Comparison of ENCODE assay signal across 8 cellular contexts in the genomic region with DNA sequence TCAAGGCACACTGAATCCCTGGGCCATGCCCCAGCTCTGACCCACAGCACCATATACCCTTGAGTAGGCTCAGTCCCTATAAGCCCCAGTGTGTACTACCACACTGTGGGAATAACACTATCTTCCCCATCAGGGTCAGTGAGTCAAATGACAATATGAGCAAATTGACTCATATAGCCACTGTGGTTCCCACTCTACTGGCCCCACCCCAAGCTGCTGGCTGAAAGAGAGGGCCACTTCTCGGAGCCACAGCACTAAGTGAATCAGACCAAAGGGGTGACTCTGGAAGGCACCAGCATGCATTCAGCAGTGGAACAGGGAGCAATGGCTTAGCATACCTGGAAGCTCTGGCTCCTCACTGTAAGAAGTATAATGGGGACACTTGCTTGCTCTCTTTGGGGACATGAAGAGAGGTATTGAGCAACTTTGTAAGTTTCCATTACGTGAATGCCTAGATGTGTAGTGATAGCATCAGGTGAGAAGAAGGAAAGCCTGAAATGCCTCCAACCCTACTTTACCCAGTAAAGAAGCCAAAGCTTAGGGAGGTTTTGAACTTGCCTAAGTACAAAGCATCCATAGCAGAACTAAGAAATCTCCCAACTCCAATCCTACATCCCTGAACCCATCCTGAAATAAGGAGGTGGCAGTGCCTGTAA. TPM values are rescaled to one million over a fixed set of nuclear protein-coding genes. Genes with fewer than 3 reads are reported as not detected.
DNase-seq lines count a peak whose midpoint lies in the region; ATAC-seq and TF ChIP-seq lines count a peak whose summit lies in the region.

No MANE protein-coding gene starts in this region.

- H3K79me2 ChIP-seq in PC-9 (ENCODE audit: low read depth), result peaks cover 80% of the 10 kb centered on the region

- TSS peak; percentile 91 for BruUV-seq in PC-9 (replicated peaks; lab: Mats Ljungman, UMichigan)

- peaks cover 31% of the 10 kb centered on the region for H4K20me1 ChIP-seq in PC-9 (ENCODE audit: insufficient read depth)

- peaks cover 38% of the 10 kb centered on the region for H3K4me1 ChIP-seq in PC-9 (replicated peaks; ENCODE audit: insufficient read depth)
- peaks cover 72 to 89% (median 79%) of the 10 kb centered on the region in 4 donors for H3K4me1 ChIP-seq in esophagus muscularis mucosa
- peaks cover 72 to 73% (median 72%) of the 10 kb centered on the region in 3 donors for H3K4me1 ChIP-seq in skeletal muscle tissue (ENCODE audit: control insufficient read depth in 3 of 3, insufficient read depth in 3 of 3, low read length in 3 of 3)

- CTCF ChIA-PET in PC-9 (lab: Charles Lee), result interaction anchor here (0.6 to 1.2 kb wide), 2 partner anchors 12 to 20 kb away, joined by 3 to 4 read pairs; no protein-coding TSS in a partner anchor

- peak overlapping the region; percentile 27 for H3K4me2 ChIP-seq in PC-9

- no peak overlapping the region for H2AFZ ChIP-seq in PC-9

- H3K4me3 ChIP-seq in GM12865 (ENCODE audit: low read depth, low read length) (no peak overlapping the region), PC-9 (no peak overlapping the region), esophagus muscularis mucosa (no peak overlapping the region), skeletal muscle tissue (ENCODE audit: low read length in 3 of 3) (peak overlapping the region; percentile 38 to 59 (median 44))

- peaks cover 38% of the 10 kb centered on the region; the same call in 1 of the 2 replicates for H3F3A ChIP-seq in PC-9 (ENCODE audit: insufficient read depth, low read depth)

- intact Hi-C loops in PC-9 (cut with micrococcal nuclease; ENCODE audit: unreplicated experiment) (loop anchor here (1.0 kb wide), 2 partner anchors 12 to 32 kb away; no protein-coding TSS in a partner anchor), esophagus muscularis mucosa (cut with DNase I) (no loop called here)

- DNase-seq in GM12865 (ENCODE audit: low read depth) (peak; percentile 64), PC-9 (peak; percentile 70 to 73), esophagus muscularis mucosa (ENCODE audit: extremely low spot score) (no peak), inferior parietal cortex (ENCODE audit: extremely low spot score) (no peak), SHP77 treated with DMSO at 0.1 percent for 48 hours (lab: John Stamatoyannopoulos, UW) (no peak), DMS153 (lab: John Stamatoyannopoulos, UW) (no peak)

- no peaks in the 10 kb centered on the region for H3K9me2 ChIP-seq in PC-9 (ENCODE audit: insufficient read depth)

- H3K27ac ChIP-seq in PC-9 (peak overlapping the region; percentile 67), esophagus muscularis mucosa (replicated peaks in 1 of 4) (peak overlapping the region; percentile 67 to 83 (median 79)), skeletal muscle tissue (ENCODE audit: low read depth, low read length) (peak overlapping the region; percentile 94)

- TF ChIP-seq CTCF in GM12865 (IDR thresholded peaks at IDR 0.05; ENCODE audit: insufficient read depth, low read depth, low read length, missing control alignments) (no peak), PC-9 (conservative IDR thresholded peaks at IDR 0.05) (no peak), esophagus muscularis mucosa (IDR thresholded peaks at IDR 0.05) (no peak)

- WGBS in esophagus muscularis mucosa, result 42% methylated on average over 2 of the region's 2 CpGs

- H3K27me3 ChIP-seq in PC-9 (ENCODE audit: insufficient read depth, low read depth) (no peaks in the 10 kb centered on the region), esophagus muscularis mucosa (no peaks in the 10 kb centered on the region), skeletal muscle tissue (ENCODE audit: control insufficient read depth in 3 of 3, insufficient read depth in 3 of 3, low read length in 3 of 3) (no peaks in the 10 kb centered on the region)

- H3K9me3 ChIP-seq in PC-9 (ENCODE audit: insufficient read depth, low read depth) (no peaks in the 10 kb centered on the region), esophagus muscularis mucosa (no peaks in the 10 kb centered on the region), skeletal muscle tissue (ENCODE audit: control insufficient read depth in 3 of 3, low read length in 3 of 3) (no peaks in the 10 kb centered on the region)

- H3K9ac ChIP-seq in skeletal muscle tissue (ENCODE audit: low read depth in 1 of 3, low read length in 3 of 3), result peak overlapping the region; percentile 35 to 63 (median 52)

- POLR2A ChIA-PET in PC-9 (lab: Charles Lee; ENCODE audit: unreplicated experiment), result interaction anchor here (0.6 to 0.8 kb wide), 2 partner anchors 31 to 32 kb away, joined by 7 to 8 read pairs; no protein-coding TSS in a partner anchor

- no peak for TF ChIP-seq EP300 in esophagus muscularis mucosa (IDR thresholded peaks at IDR 0.05)

- ATAC-seq in GM21737 (IDR thresholded peaks at IDR 0.05; ENCODE audit: unreplicated experiment), result peak; percentile 54

- no peak for TF ChIP-seq POLR2A in esophagus muscularis mucosa (IDR thresholded peaks at IDR 0.05; ENCODE audit: low read depth)

- H3K36me3 ChIP-seq in PC-9 (ENCODE audit: low read depth) (peaks cover 38% of the 10 kb centered on the region), esophagus muscularis mucosa (peaks cover 8 to 46% (median 38%) of the 10 kb centered on the region in 4 donors), skeletal muscle tissue (ENCODE audit: control insufficient read depth in 3 of 3, insufficient read depth in 3 of 3, low read length in 3 of 3) (peaks cover 17 to 21% (median 20%) of the 10 kb centered on the region in 3 donors)

RNA-seq across cellular contexts. Expression of a gene that starts 13.5 kb away (rescaled TPM):
- total RNA-seq in PC-9 (2021) (288 and 291 TPM in 2 replicates), esophagus muscularis mucosa (100 to 1,000 TPM; 135 to 528 (median 378) TPM), skeletal muscle tissue (64.7 TPM)

RNA-seq across cellular contexts. Expression of a gene that starts 22.1 kb away (rescaled TPM):
- total RNA-seq in PC-9 (2021), result 0.90 TPM in 1 of 2 replicates, not detected in the other
- total RNA-seq in esophagus muscularis mucosa, result not detected
- not detected for total RNA-seq in skeletal muscle tissue

RNA-seq across cellular contexts. Expression of a gene that starts 51.6 kb away (rescaled TPM):
- total RNA-seq in PC-9 (2021), result 28.3 and 32.9 TPM in 2 replicates
- 10 to 100 TPM; 26.5 to 49.2 (median 43.8) TPM for total RNA-seq in esophagus muscularis mucosa
- 39.1 TPM for total RNA-seq in skeletal muscle tissue

Comparison
In these comparisons a context has a peak if more than half of its experiments do, and no peak if none do; other contexts are left out.
1. DNase-seq: peak in GM12865 (single experiment) and PC-9 (2 of 2); none in esophagus muscularis mucosa (single experiment), inferior parietal cortex (single experiment), SHP77 treated with DMSO at 0.1 percent for 48 hours (single experiment) and DMS153 (single experiment).
2. H3K4me3 ChIP-seq: peak in skeletal muscle tissue (3 of 3); none in GM12865 (single experiment), PC-9 (single experiment) and esophagus muscularis mucosa (0 of 4).
3. Peak in every context shown above with its lines, with median percentiles within 50 percentile points of each other: H3K27ac ChIP-seq.